ENCODE assay signal across 3 cellular contexts in the genomic region with DNA sequence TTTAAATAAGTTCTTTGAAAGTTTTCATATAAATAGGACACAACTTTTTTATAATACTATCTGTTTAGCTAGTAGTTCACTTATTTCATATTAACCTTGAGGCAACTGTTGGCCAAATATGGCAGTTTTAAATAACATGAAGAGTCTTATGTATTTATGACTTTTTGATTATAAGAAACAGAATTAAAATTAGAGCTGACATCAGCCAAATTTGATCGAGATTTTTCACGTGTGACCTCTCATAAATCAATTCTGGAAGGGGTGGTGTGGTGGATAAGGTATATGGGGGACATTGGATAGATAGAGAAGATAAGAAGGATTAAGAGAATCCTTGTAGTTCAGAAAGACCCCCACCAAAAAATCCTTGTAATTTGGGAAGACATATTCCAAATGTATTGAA.
TF ChIP-seq lines count a peak whose summit lies in the region.

No MANE protein-coding gene starts in this region.

TF ChIP-seq in HepG2, 621 proteins besides CTCF, POLR2A, EP300 and RAD21:
- TF ChIP-seq MAFF (IDR thresholded peaks at IDR 0.05; ENCODE audit: low read depth, low read length), result peak; percentile 61; the same call in 1 of the 2 replicates
- TF ChIP-seq POGZ (CRISPR knock-in tag; IDR thresholded peaks at IDR 0.05), result no peak
- peak; percentile 66 to 83 for TF ChIP-seq MAFK (conservative IDR thresholded peaks at IDR 0.05 in 1 of 2, IDR thresholded peaks at IDR 0.05 in 1 of 2; ENCODE audit: low read length in 2 of 2)
- no peak for TF ChIP-seq RNF2 (conservative IDR thresholded peaks at IDR 0.05; ENCODE audit: low read depth)
- TF ChIP-seq POLR2AphosphoS2 (IDR thresholded peaks at IDR 0.05; ENCODE audit: low read depth, low read length), result no peak
- TF ChIP-seq TAF15 (IDR thresholded peaks at IDR 0.05; ENCODE audit: low read depth, low read length, poor library complexity, severe bottlenecking), result no peak
- TF ChIP-seq ZNF547 (CRISPR knock-in tag; IDR thresholded peaks at IDR 0.05), result no peak

TF ChIP-seq in A549, 52 proteins besides CTCF, POLR2A, EP300 and RAD21:
- TF ChIP-seq MAFK (IDR thresholded peaks at IDR 0.05; ENCODE audit: partially characterized antibody) (peak; percentile 57), NPAS2 (CRISPR knock-in tag; IDR thresholded peaks at IDR 0.05; ENCODE audit: borderline replicate concordance) (no peak), FOXS1 (CRISPR knock-in tag; IDR thresholded peaks at IDR 0.05) (no peak)

TF ChIP-seq in IMR-90, 13 proteins besides CTCF, POLR2A, EP300 and RAD21 (continued from another document):
- TF ChIP-seq MAZ (IDR thresholded peaks at IDR 0.05; ENCODE audit: borderline replicate concordance, low read depth, low read length), result no peak
- peak; percentile 50 for TF ChIP-seq MAFK (IDR thresholded peaks at IDR 0.05; ENCODE audit: low read depth, low read length)
- TF ChIP-seq, protein P1, sequence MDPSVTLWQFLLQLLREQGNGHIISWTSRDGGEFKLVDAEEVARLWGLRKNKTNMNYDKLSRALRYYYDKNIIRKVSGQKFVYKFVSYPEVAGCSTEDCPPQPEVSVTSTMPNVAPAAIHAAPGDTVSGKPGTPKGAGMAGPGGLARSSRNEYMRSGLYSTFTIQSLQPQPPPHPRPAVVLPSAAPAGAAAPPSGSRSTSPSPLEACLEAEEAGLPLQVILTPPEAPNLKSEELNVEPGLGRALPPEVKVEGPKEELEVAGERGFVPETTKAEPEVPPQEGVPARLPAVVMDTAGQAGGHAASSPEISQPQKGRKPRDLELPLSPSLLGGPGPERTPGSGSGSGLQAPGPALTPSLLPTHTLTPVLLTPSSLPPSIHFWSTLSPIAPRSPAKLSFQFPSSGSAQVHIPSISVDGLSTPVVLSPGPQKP (IDR thresholded peaks at IDR 0.05; ENCODE audit: borderline replicate concordance, low read depth, low read length), result no peak
TF ChIP-seq in IMR-90: peak in this region for 1.
